Comparison of ENCODE assay signal across 8 cellular contexts in the genomic region with DNA sequence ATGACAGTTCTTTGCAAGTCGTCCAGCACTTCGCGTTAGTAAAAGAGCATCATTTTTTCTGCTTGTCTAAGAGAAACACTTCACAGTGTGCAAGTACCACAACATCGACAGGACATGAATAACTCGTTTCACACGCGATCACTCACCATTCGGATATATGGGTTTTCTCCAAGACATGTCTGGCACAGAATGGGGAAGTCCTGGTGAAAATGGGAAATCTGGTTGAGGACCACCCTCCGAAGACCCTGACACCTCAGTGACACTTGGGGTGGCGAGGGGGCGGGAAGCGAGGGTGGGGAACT. TPM values are rescaled to one million over a fixed set of nuclear protein-coding genes. Genes with fewer than 3 reads are reported as not detected.
DNase-seq lines count a peak whose midpoint lies in the region; ATAC-seq and TF ChIP-seq lines count a peak whose summit lies in the region.

No MANE protein-coding gene starts in this region.

- H3K4me1 ChIP-seq in SJCRH30, result no peaks in the 10 kb centered on the region
- peaks cover 7% of the 10 kb centered on the region for H3K4me1 ChIP-seq in iPS-15b (ENCODE audit: control insufficient read depth, insufficient read depth, low read length)
- peaks cover 0 to 28% (median 8%) of the 10 kb centered on the region in 4 donors for H3K4me1 ChIP-seq in tibial nerve

- DNase-seq in activated T-cell treated with anti-CD3 and anti-CD28 coated beads, Interleukin-2, amount 50 U/mL, for 72 hours, result no peak
- no peak for DNase-seq in activated T-cell treated with anti-CD3 and anti-CD28 coated beads, Interleukin-2, amount 50 U/mL, for 1 hour
- no peak for DNase-seq in SJCRH30
- DNase-seq in tibial nerve (ENCODE audit: low spot score in 2 of 2), result no peak
- DNase-seq in amygdala (lab: John Stamatoyannopoulos, UW), result no peak
- no peak for DNase-seq in ecto neural progenitor cell (ENCODE audit: low spot score)
- no peak for DNase-seq in activated naive CD4-positive, alpha-beta T cell treated with anti-CD3 and anti-CD28 coated beads, Interleukin-2, amount 10 ng/mL, durations not matched to agents 7 days and 5 days

- peak overlapping the region; percentile 95 for H3K9ac ChIP-seq in iPS-15b (ENCODE audit: low read depth, low read length)

- H3K9me3 ChIP-seq in SJCRH30 (replicated peaks) (no peaks in the 10 kb centered on the region), iPS-15b (ENCODE audit: control insufficient read depth, insufficient read depth, low read length) (no peaks in the 10 kb centered on the region), tibial nerve (no peaks in the 10 kb centered on the region)

- peaks cover 36% of the 10 kb centered on the region for H3K36me3 ChIP-seq in SJCRH30
- peaks cover 21% of the 10 kb centered on the region for H3K36me3 ChIP-seq in iPS-15b (ENCODE audit: control insufficient read depth, insufficient read depth, low read length)
- peaks cover 6 to 39% (median 36%) of the 10 kb centered on the region in 3 donors for H3K36me3 ChIP-seq in tibial nerve

- TF ChIP-seq EP300 in tibial nerve (IDR thresholded peaks at IDR 0.05), result no peak

- H3K4me3 ChIP-seq in SJCRH30 (peak overlapping the region; percentile 96), iPS-15b (ENCODE audit: low read depth, low read length) (peak overlapping the region; percentile 95), tibial nerve (peak overlapping the region; percentile 72 to 99 (median 92))

- no peak for TF ChIP-seq POLR2A in tibial nerve (IDR thresholded peaks at IDR 0.05)

- no peaks in the 10 kb centered on the region for H3K9me3 Mint-ChIP-seq in activated T-cell treated with anti-CD3 and anti-CD28 coated beads, Interleukin-2, amount 50 U/mL, for 72 hours
- H3K9me3 Mint-ChIP-seq in activated naive CD4-positive, alpha-beta T cell treated with anti-CD3 and anti-CD28 coated beads, Interleukin-2, amount 10 ng/mL, durations not matched to agents 7 days and 5 days, result no peaks in the 10 kb centered on the region

- no peaks in the 10 kb centered on the region for H3K27me3 Mint-ChIP-seq in activated T-cell treated with anti-CD3 and anti-CD28 coated beads, Interleukin-2, amount 50 U/mL, for 72 hours (ENCODE audit: low read depth)
- no peaks in the 10 kb centered on the region for H3K27me3 Mint-ChIP-seq in activated naive CD4-positive, alpha-beta T cell treated with anti-CD3 and anti-CD28 coated beads, Interleukin-2, amount 10 ng/mL, durations not matched to agents 7 days and 5 days

- H3K27ac ChIP-seq in SJCRH30, result peak overlapping the region; percentile 80
- H3K27ac ChIP-seq in tibial nerve, result peak overlapping the region; percentile 88 to 100 (median 98)

- no peak for TF ChIP-seq CTCF in tibial nerve (IDR thresholded peaks at IDR 0.05)

- peak; percentile 10 to 16 for ATAC-seq in activated T-cell treated with anti-CD3 and anti-CD28 coated beads, Interleukin-2, amount 50 U/mL, for 72 hours (replicated peaks in 1 of 2)

- CTCF ChIA-PET in activated naive CD4-positive, alpha-beta T cell treated with anti-CD3 and anti-CD28 coated beads, Interleukin-2, amount 10 ng/mL, durations not matched to agents 7 days and 5 days (lab: Charles Lee), result interaction anchor here (1.0 to 3.0 kb wide), 20 partner anchors 10 to 250 kb away, joined by 3 to 57 read pairs (median 3); partner anchors contain the start of genes DCTN4, IRGM and SMIM3

- H3K36me3 Mint-ChIP-seq in activated T-cell treated with anti-CD3 and anti-CD28 coated beads, Interleukin-2, amount 50 U/mL, for 72 hours (ENCODE audit: insufficient read depth in 2 of 2), result peaks cover 0 to 27% of the 10 kb centered on the region in 2 donors
- H3K36me3 Mint-ChIP-seq in activated naive CD4-positive, alpha-beta T cell treated with anti-CD3 and anti-CD28 coated beads, Interleukin-2, amount 10 ng/mL, durations not matched to agents 7 days and 5 days, result peaks cover 26% of the 10 kb centered on the region

- no peak overlapping the region for H3K4me3 Mint-ChIP-seq in activated T-cell treated with anti-CD3 and anti-CD28 coated beads, Interleukin-2, amount 50 U/mL, for 72 hours
- H3K4me3 Mint-ChIP-seq in activated naive CD4-positive, alpha-beta T cell treated with anti-CD3 and anti-CD28 coated beads, Interleukin-2, amount 10 ng/mL, durations not matched to agents 7 days and 5 days, result no peak overlapping the region

- H3K27ac Mint-ChIP-seq in activated T-cell treated with anti-CD3 and anti-CD28 coated beads, Interleukin-2, amount 50 U/mL, for 72 hours, result no peak overlapping the region
- H3K27ac Mint-ChIP-seq in activated naive CD4-positive, alpha-beta T cell treated with anti-CD3 and anti-CD28 coated beads, Interleukin-2, amount 10 ng/mL, durations not matched to agents 7 days and 5 days, result no peak overlapping the region

- H3K27me3 ChIP-seq in SJCRH30 (no peaks in the 10 kb centered on the region), iPS-15b (ENCODE audit: control insufficient read depth, insufficient read depth, low read length) (no peaks in the 10 kb centered on the region), tibial nerve (no peaks in the 10 kb centered on the region)

- peaks cover 5% of the 10 kb centered on the region for H3K4me1 Mint-ChIP-seq in activated T-cell treated with anti-CD3 and anti-CD28 coated beads, Interleukin-2, amount 50 U/mL, for 72 hours (ENCODE audit: low read depth)
- H3K4me1 Mint-ChIP-seq in activated naive CD4-positive, alpha-beta T cell treated with anti-CD3 and anti-CD28 coated beads, Interleukin-2, amount 10 ng/mL, durations not matched to agents 7 days and 5 days, result peaks cover 10% of the 10 kb centered on the region

- WGBS in tibial nerve, 2 donors, result 0 to 2% methylated on average over 12 of the region's 12 CpGs

RNA-seq across cellular contexts. Expression of gene RBM22, which starts 0.6 kb away (rescaled TPM):
- total RNA-seq in activated T-cell treated with anti-CD3 and anti-CD28 coated beads, Interleukin-2, amount 50 U/mL, for 72 hours, result 10 to 100 TPM; 86.2 to 97.2 TPM
- total RNA-seq in SJCRH30 (2014; rRNA removed; shearing (Covaris generic)), result 50.5 and 55.2 TPM in 2 replicates
- 10 to 100 TPM; 24.7 to 41.6 (median 33.2) TPM for total RNA-seq in tibial nerve

RNA-seq across cellular contexts. Expression of gene MYOZ3, which starts 39.2 kb away (rescaled TPM):
- under 1 TPM in 1 of 2 donors, not detected in 1; 0.16 TPM for total RNA-seq in activated T-cell treated with anti-CD3 and anti-CD28 coated beads, Interleukin-2, amount 50 U/mL, for 72 hours
- 0.02 TPM in 1 of 2 replicates, not detected in the other for total RNA-seq in SJCRH30 (2014; rRNA removed; shearing (Covaris generic))
- 1 to 10 TPM in 3 of 4 donors, under 1 TPM in 1; 0.30 to 9.0 (median 4.6) TPM for total RNA-seq in tibial nerve

RNA-seq across cellular contexts. Expression of gene DCTN4, which starts 58.6 kb away (rescaled TPM):
- total RNA-seq in activated T-cell treated with anti-CD3 and anti-CD28 coated beads, Interleukin-2, amount 50 U/mL, for 72 hours, result 10 to 100 TPM; 58.1 to 61.5 TPM
- 41.5 and 47.8 TPM in 2 replicates for total RNA-seq in SJCRH30 (2014; rRNA removed; shearing (Covaris generic))
- total RNA-seq in tibial nerve, result 10 to 100 TPM; 38.0 to 80.2 (median 63.4) TPM

RNA-seq across cellular contexts. Expression of gene SYNPO, which starts 59.8 kb away (rescaled TPM):
- under 1 TPM; 0.30 to 0.36 TPM for total RNA-seq in activated T-cell treated with anti-CD3 and anti-CD28 coated beads, Interleukin-2, amount 50 U/mL, for 72 hours
- 2.3 and 3.2 TPM in 2 replicates for total RNA-seq in SJCRH30 (2014; rRNA removed; shearing (Covaris generic))
- 10 to 100 TPM; 58.4 to 71.5 (median 63.5) TPM for total RNA-seq in tibial nerve
